In the genomic region with DNA sequence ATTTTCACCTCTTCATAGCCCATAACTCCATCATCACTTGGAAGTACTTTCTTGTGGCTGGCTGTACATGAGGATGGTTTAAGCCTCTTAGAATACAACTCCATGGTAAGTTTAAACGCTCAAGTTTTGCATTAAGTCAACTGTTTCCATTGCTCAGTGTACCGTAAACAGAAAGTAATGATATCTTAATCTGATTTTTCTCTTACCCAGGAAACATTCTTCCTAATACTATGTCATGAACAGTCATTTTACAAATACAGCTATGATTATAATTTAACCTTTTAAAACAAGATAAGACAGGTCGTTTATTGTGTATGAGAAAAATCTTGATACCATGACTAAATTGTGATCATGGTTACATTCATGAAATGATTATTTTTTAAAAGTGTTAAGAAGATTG, we compare ENCODE assay signal across 1 cellular context.
TF ChIP-seq lines count a peak whose summit lies in the region.

No MANE protein-coding gene starts in this region.

TF ChIP-seq in endothelial cell of umbilical vein, 7 proteins besides CTCF, POLR2A, EP300 and RAD21:
- TF ChIP-seq JUN (IDR thresholded peaks at IDR 0.05; ENCODE audit: borderline replicate concordance, insufficient read depth, insufficient read length, low read depth) (no peak), MYC (IDR thresholded peaks at IDR 0.05; ENCODE audit: low read depth, low read length) (no peak), GATA2 (IDR thresholded peaks at IDR 0.05; ENCODE audit: insufficient read depth, insufficient read length, low read depth, low read length) (no peak)
- TF ChIP-seq, protein P1, sequence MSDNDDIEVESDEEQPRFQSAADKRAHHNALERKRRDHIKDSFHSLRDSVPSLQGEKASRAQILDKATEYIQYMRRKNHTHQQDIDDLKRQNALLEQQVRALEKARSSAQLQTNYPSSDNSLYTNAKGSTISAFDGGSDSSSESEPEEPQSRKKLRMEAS (IDR thresholded peaks at IDR 0.05; ENCODE audit: insufficient read depth, insufficient read length) = no peak
